In genomic region chr2:61775956-61776570, GRCh38 we compare ENCODE assay signal across 13 cellular contexts.
DNase-seq lines count a peak whose midpoint lies in the region; ATAC-seq and TF ChIP-seq lines count a peak whose summit lies in the region.
"Had no signal": no experiment of that assay in that cellular context is flagged by ENCODE, and none has a peak within 500 bp of the region (broad histone marks: within the 10 kb centered on the region; RNA-seq: fewer than 3 reads in every experiment).

No MANE protein-coding gene starts in this region.

- H3K9me3 Mint-ChIP-seq in activated T-helper 17 cell treated with anti-CD3 and anti-CD28 coated beads, Interleukin-2, amount 50 U/mL, for 72 hours, result peaks cover 6% of the 10 kb centered on the region

- peaks cover 0 to 11% (median 8%) of the 10 kb centered on the region in 8 donors for H3K9me3 ChIP-seq in spleen

- H3K27me3 Mint-ChIP-seq in activated T-helper 17 cell treated with anti-CD3 and anti-CD28 coated beads, Interleukin-2, amount 50 U/mL, for 72 hours, result peaks cover 20% of the 10 kb centered on the region

- no peaks in the 10 kb centered on the region for H3K27me3 ChIP-seq in spleen (replicated peaks in 1 of 7)

- intact Hi-C loops in spleen (cut with DNase I; ENCODE audit: low total_unique reads), result loop anchor here (10.0 kb wide), 1 partner anchor 231 kb away; no protein-coding TSS in a partner anchor

- no peaks in the 10 kb centered on the region for H3K4me1 Mint-ChIP-seq in activated T-helper 17 cell treated with anti-CD3 and anti-CD28 coated beads, Interleukin-2, amount 50 U/mL, for 72 hours
- H3K4me1 Mint-ChIP-seq: activated naive CD8-positive, alpha-beta T cell treated with anti-CD3 and anti-CD28 coated beads, Interleukin-2, amount 10 ng/mL, durations not matched to agents 7 days and 5 days had no signal

- 80 to 89% (median 84%) methylated on average over 8 of the region's 8 CpGs for WGBS in spleen, 5 donors

- no peak overlapping the region for H3K27ac Mint-ChIP-seq in activated T-helper 17 cell treated with anti-CD3 and anti-CD28 coated beads, Interleukin-2, amount 50 U/mL, for 72 hours
- H3K27ac Mint-ChIP-seq: activated naive CD8-positive, alpha-beta T cell treated with anti-CD3 and anti-CD28 coated beads, Interleukin-2, amount 10 ng/mL, durations not matched to agents 7 days and 5 days had no signal

- no peaks in the 10 kb centered on the region for H3K36me3 ChIP-seq in spleen

- no peaks in the 10 kb centered on the region for H3K36me3 Mint-ChIP-seq in activated T-helper 17 cell treated with anti-CD3 and anti-CD28 coated beads, Interleukin-2, amount 50 U/mL, for 72 hours (ENCODE audit: low read depth)
- H3K36me3 Mint-ChIP-seq: activated naive CD8-positive, alpha-beta T cell treated with anti-CD3 and anti-CD28 coated beads, Interleukin-2, amount 10 ng/mL, durations not matched to agents 7 days and 5 days had no signal

- TF ChIP-seq POLR2A in spleen (IDR thresholded peaks at IDR 0.05), result no peak

- no peak overlapping the region for H3K4me3 ChIP-seq in spleen

- peak overlapping the region in 5 of 8 donors; percentile 31 to 66 (median 53) for H3K27ac ChIP-seq in spleen

- no peak overlapping the region for H3K4me3 Mint-ChIP-seq in activated T-helper 17 cell treated with anti-CD3 and anti-CD28 coated beads, Interleukin-2, amount 50 U/mL, for 72 hours
- H3K4me3 Mint-ChIP-seq: activated naive CD8-positive, alpha-beta T cell treated with anti-CD3 and anti-CD28 coated beads, Interleukin-2, amount 10 ng/mL, durations not matched to agents 7 days and 5 days had no signal

- TF ChIP-seq CTCF in spleen (IDR thresholded peaks at IDR 0.05 in 8 of 11, conservative IDR thresholded peaks at IDR 0.05 in 3 of 11), result no peak

- peaks cover 0 to 27% (median 6%) of the 10 kb centered on the region in 6 donors for H3K4me1 ChIP-seq in spleen

- peak; percentile 34 for DNase-seq in SKM-1 treated with dmso at 0.1 percent for 144 hours (lab: John Stamatoyannopoulos, UW; ENCODE audit: unreplicated experiment)
- DNase-seq in SKM-1 (lab: John Stamatoyannopoulos, UW; ENCODE audit: unreplicated experiment), result no peak
- no peak for DNase-seq in spleen
- DNase-seq in stimulated activated CD4-positive, alpha-beta T cell treated with anti-CD3 and anti-CD28 coated beads, Interleukin-4, amount 100 ng/mL, for 24 hours, result no peak
- DNase-seq in SHP77 treated with DMSO at 0.1 percent for 48 hours (lab: John Stamatoyannopoulos, UW), result no peak
- DNase-seq: 8988T; activated CD4-positive, alpha-beta T cell treated with anti-CD3 and anti-CD28 coated beads for 48 hours; activated naive CD8-positive, alpha-beta T cell treated with anti-CD3 and anti-CD28 coated beads, Interleukin-2, amount 10 ng/mL, durations not matched to agents 7 days and 5 days; head of caudate nucleus; NCI-H1417 had no signal

- peak; percentile 76 for ATAC-seq in HG02759 (IDR thresholded peaks at IDR 0.05; ENCODE audit: unreplicated experiment)
- peak; percentile 77 for ATAC-seq in HG03571 (IDR thresholded peaks at IDR 0.05; ENCODE audit: unreplicated experiment)
- ATAC-seq in activated T-helper 17 cell treated with anti-CD3 and anti-CD28 coated beads, Interleukin-2, amount 50 U/mL, for 72 hours (replicated peaks), result no peak
